ENCODE assay signal across 11 cellular contexts in genomic region chr10:117697402-117697801, GRCh38.
"Had no signal": no experiment of that assay in that cellular context is flagged by ENCODE, and none has a peak within 500 bp of the region (broad histone marks: within the 10 kb centered on the region; RNA-seq: fewer than 3 reads in every experiment).

No MANE protein-coding gene starts in this region.

- H3K27ac Mint-ChIP-seq: GM23338, H9, HFFc6 had no signal

- H3K9me3 Mint-ChIP-seq: GM23338, H9 had no signal

- H3K9ac ChIP-seq: GM23248 had no signal

- FAIRE-seq: H1, H54 had no signal

- H3K4me3 Mint-ChIP-seq: GM23338, H9, HFFc6 had no signal

- H3K4me1 Mint-ChIP-seq: GM23338, H9 had no signal

- H2AFZ ChIP-seq: GM23248, GM23338 had no signal

- ATAC-seq: GM23338, HCT116 had no signal

- H3K27ac ChIP-seq: GM23248 had no signal

- H3K4me2 ChIP-seq: GM23338 had no signal

- H3K9me3 ChIP-seq: HAP-1 had no signal

- H3K36me3 ChIP-seq: HAP-1 had no signal

- H3K4me1 ChIP-seq: HAP-1 had no signal

- DNase-seq: GM23248, GOT3, H7, H9, HCEC 1CT, HFFc6 had no signal

- H3K4me3 ChIP-seq: GM23248, GM23338, HAP-1 had no signal
